ENCODE assay signal across 18 cellular contexts in the genomic region with DNA sequence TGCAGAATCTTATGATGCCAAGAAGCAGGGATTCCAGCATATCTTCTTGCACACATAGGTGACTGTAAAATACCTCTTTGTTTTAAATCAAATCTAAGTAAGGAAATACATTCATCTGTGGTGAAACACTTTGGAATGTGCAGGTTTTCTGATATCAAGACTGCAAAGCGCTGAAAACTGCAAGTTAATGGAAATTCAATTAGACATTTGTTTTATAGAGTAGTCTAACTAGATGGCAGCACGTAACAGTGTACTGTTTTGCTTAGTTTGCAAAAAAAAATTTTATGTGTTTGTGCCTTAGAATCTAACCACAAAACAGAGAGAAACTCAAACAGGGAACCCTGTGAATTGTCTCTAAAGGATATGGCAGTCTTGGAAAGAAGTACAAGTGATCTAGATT.
DNase-seq lines count a peak whose midpoint lies in the region; ATAC-seq, FAIRE-seq and TF ChIP-seq lines count a peak whose summit lies in the region.
"Had no signal": no experiment of that assay in that cellular context is flagged by ENCODE, and none has a peak within 500 bp of the region (broad histone marks: within the 10 kb centered on the region; RNA-seq: fewer than 3 reads in every experiment).

No MANE protein-coding gene starts in this region.

- H2AFZ ChIP-seq in ACC112 (ENCODE audit: low read length, unreplicated experiment) (peak overlapping the region; percentile 17), K562 (ENCODE audit: low read depth, low read length) (no peak overlapping the region)

- in situ Hi-C loops in K562 (cut with MboI) = no loop called here

- POLR2A ChIA-PET in K562 (lab: Yijun Ruan, JAX) = no interaction called here
- POLR2A ChIA-PET in WTC11 (lab: Charles Lee) = no interaction called here

- intact Hi-C loops in K562 (cut with micrococcal nuclease) = no loop called here

- no peaks in the 10 kb centered on the region for H3K36me3 ChIP-seq in ACC112 (ENCODE audit: insufficient read depth, low read length)
- no peaks in the 10 kb centered on the region for H3K36me3 ChIP-seq in K562 (ENCODE audit: control insufficient read depth, insufficient read depth, low read length)
- H3K36me3 ChIP-seq: adrenal gland, left lung, stomach had no signal

- no peaks in the 10 kb centered on the region for H3K27me3 Mint-ChIP-seq in WTC11 (ENCODE audit: low read depth)
- H3K27me3 Mint-ChIP-seq: activated CD4-positive, alpha-beta memory T cell treated with anti-CD3 and anti-CD28 coated beads, Interleukin-2, amount 10 ng/mL, durations not matched to agents 7 days and 5 days; activated T-helper 17 cell treated with anti-CD3 and anti-CD28 coated beads, Interleukin-2, amount 50 U/mL, for 72 hours had no signal

- peak overlapping the region; percentile 78 for H3K27ac ChIP-seq in ACC112 (ENCODE audit: low read depth, low read length)
- no peak overlapping the region for H3K27ac ChIP-seq in K562 (ENCODE audit: extremely low read depth, low read depth, low read length)
- H3K27ac ChIP-seq: adrenal gland, KMS-11, left lung, stomach had no signal

- ATAC-seq in K562 (no peak), GM21423 (IDR thresholded peaks at IDR 0.05; ENCODE audit: unreplicated experiment) (no peak), WTC11 (no peak)
- ATAC-seq: activated T-helper 17 cell treated with anti-CD3 and anti-CD28 coated beads, Interleukin-2, amount 50 U/mL, for 72 hours had no signal

- no peak overlapping the region for H3K9ac ChIP-seq in K562 (ENCODE audit: insufficient read depth in 1 of 2, low read depth in 2 of 2, low read length in 2 of 2)
- H3K9ac ChIP-seq: KMS-11 had no signal

- H3K9me3 ChIP-seq in K562 (replicated peaks; ENCODE audit: control insufficient read depth, insufficient read depth, low read depth, low read length) = no peaks in the 10 kb centered on the region; the same call in 1 of the 2 replicates
- H3K9me3 ChIP-seq: adrenal gland, left lung, stomach had no signal

- 3% methylated on average over 2 of the region's 2 CpGs for WGBS in K562 (ENCODE audit: insufficient coverage, low coverage, missing lambda C conversion rate)

- no peak overlapping the region for H3K27ac Mint-ChIP-seq in WTC11
- H3K27ac Mint-ChIP-seq: activated CD4-positive, alpha-beta memory T cell treated with anti-CD3 and anti-CD28 coated beads, Interleukin-2, amount 10 ng/mL, durations not matched to agents 7 days and 5 days; activated T-helper 17 cell treated with anti-CD3 and anti-CD28 coated beads, Interleukin-2, amount 50 U/mL, for 72 hours had no signal

- no peaks in the 10 kb centered on the region for H4K20me1 ChIP-seq in K562 (replicated peaks; ENCODE audit: control insufficient read depth, insufficient read depth, low read length)

- BruUV-seq in K562 (replicated peaks; lab: Mats Ljungman, UMichigan) = no TSS peak

- H3K4me1 ChIP-seq in ACC112 (ENCODE audit: control insufficient read depth, insufficient read depth, low read length, unreplicated experiment) (peaks cover 18% of the 10 kb centered on the region), K562 (replicated peaks in 1 of 2; ENCODE audit: control insufficient read depth in 2 of 2, insufficient read depth in 2 of 2, low read length in 2 of 2) (no peaks in the 10 kb centered on the region)
- H3K4me1 ChIP-seq: adrenal gland, left lung had no signal

- H3K27me3 ChIP-seq in ACC112 (ENCODE audit: insufficient read depth, low read length) (no peaks in the 10 kb centered on the region), K562 (ENCODE audit: control insufficient read depth in 2 of 2, insufficient read depth in 2 of 2, low read length in 2 of 2) (no peaks in the 10 kb centered on the region)
- H3K27me3 ChIP-seq: adrenal gland, left lung, stomach had no signal

- CTCF ChIA-PET in K562 (lab: Yijun Ruan, JAX; ENCODE audit: low intra/inter-chr PET ratio) (no interaction called here), WTC11 (lab: Charles Lee) (no interaction called here)

- H3K4me3 ChIP-seq in ACC112 (ENCODE audit: low read depth, low read length) (peak overlapping the region; percentile 45), K562 (no peak overlapping the region)
- H3K4me3 ChIP-seq: adrenal gland, left lung, stomach had no signal

- no peak overlapping the region for H3K4me2 ChIP-seq in K562 (ENCODE audit: insufficient read depth, low read length)
- H3K4me2 ChIP-seq: KMS-11 had no signal

- H3K4me3 Mint-ChIP-seq in WTC11 = no peak overlapping the region
- H3K4me3 Mint-ChIP-seq: activated CD4-positive, alpha-beta memory T cell treated with anti-CD3 and anti-CD28 coated beads, Interleukin-2, amount 10 ng/mL, durations not matched to agents 7 days and 5 days; activated T-helper 17 cell treated with anti-CD3 and anti-CD28 coated beads, Interleukin-2, amount 50 U/mL, for 72 hours had no signal

- H3K79me2 ChIP-seq in ACC112 (ENCODE audit: control insufficient read depth, insufficient read depth, low read length, unreplicated experiment) (no peaks in the 10 kb centered on the region), K562 (ENCODE audit: control insufficient read depth, insufficient read depth, low read length) (no peaks in the 10 kb centered on the region)

- no peaks in the 10 kb centered on the region for H3K4me1 Mint-ChIP-seq in WTC11
- H3K4me1 Mint-ChIP-seq: activated CD4-positive, alpha-beta memory T cell treated with anti-CD3 and anti-CD28 coated beads, Interleukin-2, amount 10 ng/mL, durations not matched to agents 7 days and 5 days; activated T-helper 17 cell treated with anti-CD3 and anti-CD28 coated beads, Interleukin-2, amount 50 U/mL, for 72 hours had no signal

- DNase-seq in LHCN-M2 (ENCODE audit: low read depth) (peak; percentile 85), K562 (ENCODE audit: extremely low read depth in 1 of 4, low spot score in 3 of 4) (no peak), iris pigment epithelial cell (ENCODE audit: low read depth) (peak; percentile 55), iPS-NIHi11 (ENCODE audit: low spot score) (no peak), WTC11 (ENCODE audit: low spot score) (no peak), ecto neural progenitor cell (ENCODE audit: low spot score) (no peak)
- DNase-seq: activated CD4-positive, alpha-beta memory T cell treated with anti-CD3 and anti-CD28 coated beads, Interleukin-2, amount 10 ng/mL, durations not matched to agents 7 days and 5 days; adrenal gland; AML-193; left lung; NCI-H146; NCI-H446; stomach had no signal

- no peak for TF ChIP-seq POLR2A in K562 (conservative IDR thresholded peaks at IDR 0.05)

- no peak for FAIRE-seq in K562 (lab: Jason Lieb, UNC)
- FAIRE-seq: D721Med had no signal

- TF ChIP-seq EP300 in K562 (IDR thresholded peaks at IDR 0.05; ENCODE audit: low read length) = no peak

- TF ChIP-seq CTCF in K562 (IDR thresholded peaks at IDR 0.05 in 2 of 3, conservative IDR thresholded peaks at IDR 0.05 in 1 of 3; ENCODE audit: insufficient read depth in 2 of 3, low read depth in 1 of 3, low read length in 3 of 3) = no peak
- TF ChIP-seq CTCF in WTC11 (IDR thresholded peaks at IDR 0.05) = no peak

- H3K9me3 Mint-ChIP-seq in WTC11 = no peaks in the 10 kb centered on the region
- H3K9me3 Mint-ChIP-seq: activated T-helper 17 cell treated with anti-CD3 and anti-CD28 coated beads, Interleukin-2, amount 50 U/mL, for 72 hours had no signal

- H3K9me1 ChIP-seq in K562 (ENCODE audit: control insufficient read depth, insufficient read depth, low read length) = no peaks in the 10 kb centered on the region

- H3K36me3 Mint-ChIP-seq in WTC11 = no peaks in the 10 kb centered on the region

- TF ChIP-seq RAD21 in K562 (CRISPR knock-in tag; conservative IDR thresholded peaks at IDR 0.05 in 1 of 2, IDR thresholded peaks at IDR 0.05 in 1 of 2) = no peak

TF ChIP-seq in K562, 482 proteins besides CTCF, POLR2A, EP300 and RAD21 (continues in another document):
- TF ChIP-seq XRCC4 (IDR thresholded peaks at IDR 0.05; ENCODE audit: extremely low read depth, insufficient read depth, insufficient read length) (no peak), HCFC1 (IDR thresholded peaks at IDR 0.05; ENCODE audit: low read depth, low read length) (no peak), ASH1L (IDR thresholded peaks at IDR 0.05; ENCODE audit: borderline replicate concordance, low read depth, partially characterized antibody) (no peak), KLF16 (IDR thresholded peaks at IDR 0.05) (no peak)

TF ChIP-seq in WTC11, 78 proteins besides CTCF, POLR2A, EP300 and RAD21:
- TF ChIP-seq, protein P1, sequence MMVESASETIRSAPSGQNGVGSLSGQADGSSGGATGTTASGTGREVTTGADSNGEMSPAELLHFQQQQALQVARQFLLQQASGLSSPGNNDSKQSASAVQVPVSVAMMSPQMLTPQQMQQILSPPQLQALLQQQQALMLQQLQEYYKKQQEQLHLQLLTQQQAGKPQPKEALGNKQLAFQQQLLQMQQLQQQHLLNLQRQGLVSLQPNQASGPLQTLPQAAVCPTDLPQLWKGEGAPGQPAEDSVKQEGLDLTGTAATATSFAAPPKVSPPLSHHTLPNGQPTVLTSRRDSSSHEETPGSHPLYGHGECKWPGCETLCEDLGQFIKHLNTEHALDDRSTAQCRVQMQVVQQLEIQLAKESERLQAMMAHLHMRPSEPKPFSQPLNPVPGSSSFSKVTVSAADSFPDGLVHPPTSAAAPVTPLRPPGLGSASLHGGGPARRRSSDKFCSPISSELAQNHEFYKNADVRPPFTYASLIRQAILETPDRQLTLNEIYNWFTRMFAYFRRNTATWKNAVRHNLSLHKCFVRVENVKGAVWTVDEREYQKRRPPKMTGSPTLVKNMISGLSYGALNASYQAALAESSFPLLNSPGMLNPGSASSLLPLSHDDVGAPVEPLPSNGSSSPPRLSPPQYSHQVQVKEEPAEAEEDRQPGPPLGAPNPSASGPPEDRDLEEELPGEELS (CRISPR knock-in tag; IDR thresholded peaks at IDR 0.05) = no peak

Comparison
In these comparisons a context has a peak if more than half of its experiments do, and no peak if none do; other contexts are left out.
1. DNase-seq: peak in LHCN-M2 (single experiment) and iris pigment epithelial cell (single experiment); none in K562 (0 of 4), iPS-NIHi11 (single experiment), WTC11 (single experiment) and ecto neural progenitor cell (single experiment).